ENCODE assay signal across 26 cellular contexts in the genomic region with DNA sequence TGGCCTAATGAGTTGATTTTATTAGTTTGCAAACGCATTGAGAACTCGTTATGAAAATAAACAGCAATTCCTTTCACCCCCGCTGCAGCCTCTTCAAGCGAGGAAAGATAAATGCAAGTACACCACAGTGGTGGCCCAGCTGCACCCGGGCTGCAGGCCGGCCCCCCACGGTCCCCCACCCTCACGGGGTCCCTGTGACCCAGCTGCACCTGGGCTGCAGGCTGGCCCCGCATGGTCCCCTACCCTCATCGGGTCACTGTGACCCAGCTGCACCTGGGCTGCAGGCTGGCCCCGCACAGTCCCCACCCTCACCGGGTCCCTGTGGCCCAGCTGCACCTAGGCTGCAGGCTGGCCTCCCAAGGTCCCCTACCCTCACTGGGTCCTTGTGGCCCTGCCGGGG. TPM values are rescaled to one million over a fixed set of nuclear protein-coding genes. Genes with fewer than 3 reads are reported as not detected.
DNase-seq lines count a peak whose midpoint lies in the region; ATAC-seq lines count a peak whose summit lies in the region.
"Had no signal": no experiment of that assay in that cellular context is flagged by ENCODE, and none has a peak within 500 bp of the region (broad histone marks: within the 10 kb centered on the region; RNA-seq: fewer than 3 reads in every experiment).

No MANE protein-coding gene starts in this region.

- no peaks in the 10 kb centered on the region for H3K9me3 ChIP-seq in iPS-20b (ENCODE audit: insufficient read depth, low read depth, low read length)
- no peaks in the 10 kb centered on the region for H3K9me3 ChIP-seq in trophoblast cell (ENCODE audit: insufficient read depth, low read depth, low read length)
- H3K9me3 ChIP-seq: left ventricle myocardium inferior, right lobe of liver had no signal

- H3K4ac ChIP-seq in trophoblast cell (ENCODE audit: low read depth, low read length), result no peak overlapping the region

- peak overlapping the region; percentile 30 for H2AK5ac ChIP-seq in trophoblast cell (ENCODE audit: low read length)

- no peak overlapping the region for H3K14ac ChIP-seq in trophoblast cell (ENCODE audit: low read length)

- H3K18ac ChIP-seq in trophoblast cell (ENCODE audit: low read length), result peak overlapping the region; percentile 41

- no peak overlapping the region for H4K12ac ChIP-seq in trophoblast cell (ENCODE audit: low read depth, low read length)

- no peak overlapping the region for H3K23ac ChIP-seq in trophoblast cell (ENCODE audit: low read length)

- H2BK5ac ChIP-seq in trophoblast cell (ENCODE audit: low read depth, low read length, poor library complexity), result no peak overlapping the region

- H3K4me2 ChIP-seq in trophoblast cell (ENCODE audit: low read length), result no peak overlapping the region

- H3K9ac ChIP-seq in iPS-20b (ENCODE audit: low read depth, low read length), result peak overlapping the region; percentile 39; the same call in 1 of the 2 replicates
- no peak overlapping the region for H3K9ac ChIP-seq in trophoblast cell (ENCODE audit: low read length)

- H3K27me3 ChIP-seq in iPS-20b (ENCODE audit: insufficient read depth, low read length) (no peaks in the 10 kb centered on the region), trophoblast cell (ENCODE audit: insufficient read depth, low read length) (no peaks in the 10 kb centered on the region)
- H3K27me3 ChIP-seq: right lobe of liver had no signal

- peak; percentile 28 for DNase-seq in NCI-H146 (lab: John Stamatoyannopoulos, UW)
- no peak for DNase-seq in NCI-H146 treated with DMSO at 0.1 percent for 48 hours (lab: John Stamatoyannopoulos, UW; ENCODE audit: unreplicated experiment)
- peak; percentile 16 for DNase-seq in NCI-H774 (lab: John Stamatoyannopoulos, UW)
- no peak for DNase-seq in trophoblast cell
- no peak for DNase-seq in pons (ENCODE audit: low spot score)
- DNase-seq: 8988T; activated CD4-positive, alpha-beta T cell treated with anti-CD3 and anti-CD28 coated beads for 48 hours; activated naive CD8-positive, alpha-beta T cell treated with anti-CD3 and anti-CD28 coated beads, Interleukin-2, amount 50 U/mL, for 24 hours; activated T-cell treated with anti-CD3 and anti-CD28 coated beads, Interleukin-2, amount 50 U/mL, for 4 hours; CD4-positive, alpha-beta memory T cell; DMS 273 treated with DMSO at 0.1 percent for 48 hours; hypothalamus; left ventricle myocardium inferior; midbrain; naive thymus-derived CD8-positive, alpha-beta T cell; NCI-H1092; NCI-H2029; PC-3; right lobe of liver; stimulated activated CD4-positive, alpha-beta T cell treated with anti-CD3 and anti-CD28 coated beads, Interleukin-2, amount 100 ng/mL, for 48 hours had no signal

- H3K27ac ChIP-seq in iPS-20b (ENCODE audit: low read length), result peak overlapping the region; percentile 50
- no peak overlapping the region for H3K27ac ChIP-seq in trophoblast cell (ENCODE audit: low read depth, low read length)
- H3K27ac ChIP-seq: left ventricle myocardium inferior, right lobe of liver, VCaP had no signal

- no peak overlapping the region for H4K91ac ChIP-seq in trophoblast cell (ENCODE audit: low read depth, low read length)

- H3K4me1 ChIP-seq in iPS-20b (ENCODE audit: insufficient read depth, low read length) (peaks cover 27% of the 10 kb centered on the region), trophoblast cell (ENCODE audit: control insufficient read depth in 1 of 2, insufficient read depth in 2 of 2, low read length in 2 of 2) (peaks cover 19 to 21% of the 10 kb centered on the region in 2 experiments)
- H3K4me1 ChIP-seq: left ventricle myocardium inferior, right lobe of liver had no signal

- ATAC-seq in GM21528 (IDR thresholded peaks at IDR 0.05; ENCODE audit: low FRiP score, unreplicated experiment) (no peak), GM21526 (IDR thresholded peaks at IDR 0.05; ENCODE audit: low FRiP score, unreplicated experiment) (no peak)
- ATAC-seq: activated naive CD8-positive, alpha-beta T cell treated with anti-CD3 and anti-CD28 coated beads, Interleukin-2, amount 50 U/mL, for 24 hours; activated T-cell treated with anti-CD3 and anti-CD28 coated beads, Interleukin-2, amount 50 U/mL, for 4 hours; naive thymus-derived CD8-positive, alpha-beta T cell; PC-3; Right ventricle myocardium inferior had no signal

- no peaks in the 10 kb centered on the region for H3K79me2 ChIP-seq in trophoblast cell (ENCODE audit: control insufficient read depth, insufficient read depth, low read length, poor library complexity)

- H3K36me3 ChIP-seq in iPS-20b (ENCODE audit: insufficient read depth, low read depth, low read length) (no peaks in the 10 kb centered on the region), trophoblast cell (ENCODE audit: control insufficient read depth in 1 of 2, insufficient read depth in 2 of 2, low read length in 2 of 2) (no peaks in the 10 kb centered on the region)
- H3K36me3 ChIP-seq: left ventricle myocardium inferior, right lobe of liver had no signal

- peak overlapping the region; percentile 6 for H2BK12ac ChIP-seq in trophoblast cell (ENCODE audit: low read length)

- no peak overlapping the region for H2AFZ ChIP-seq in trophoblast cell (ENCODE audit: insufficient read depth, low read length, poor library complexity)

- no peak overlapping the region for H2BK120ac ChIP-seq in trophoblast cell (ENCODE audit: insufficient read depth, low read length, poor library complexity)

- H4K8ac ChIP-seq in trophoblast cell (ENCODE audit: low read depth, low read length), result no peak overlapping the region

- H3K4me3 ChIP-seq in iPS-20b (ENCODE audit: low read length), result no peak overlapping the region
- no peak overlapping the region for H3K4me3 ChIP-seq in trophoblast cell (ENCODE audit: low read depth, low read length)
- H3K4me3 ChIP-seq: left ventricle myocardium inferior, right lobe of liver had no signal

- H3K79me1 ChIP-seq in trophoblast cell (ENCODE audit: low read length), result peaks cover 8% of the 10 kb centered on the region

- no CpG with 5 or more reads among the region's 13 CpGs for WGBS in trophoblast cell (ENCODE audit: extremely low coverage, insufficient coverage, insufficient read length)

RNA-seq across cellular contexts. Expression of gene SDK2, which starts 32.2 kb away (rescaled TPM):
- 11.1 and 12.0 TPM in 2 replicates for polyA plus RNA-seq in trophoblast cell (2013)
- polyA plus RNA-seq: endothelial cell of umbilical vein had no signal

Comparison
In these comparisons a context has a peak if more than half of its experiments do, and no peak if none do; other contexts are left out.
1. DNase-seq: peak in NCI-H146 (single experiment) and NCI-H774 (single experiment); none in NCI-H146 treated with DMSO at 0.1 percent for 48 hours (single experiment), trophoblast cell (0 of 2) and pons (single experiment).